1 cellular context compared by ENCODE assay signal in the genomic region with DNA sequence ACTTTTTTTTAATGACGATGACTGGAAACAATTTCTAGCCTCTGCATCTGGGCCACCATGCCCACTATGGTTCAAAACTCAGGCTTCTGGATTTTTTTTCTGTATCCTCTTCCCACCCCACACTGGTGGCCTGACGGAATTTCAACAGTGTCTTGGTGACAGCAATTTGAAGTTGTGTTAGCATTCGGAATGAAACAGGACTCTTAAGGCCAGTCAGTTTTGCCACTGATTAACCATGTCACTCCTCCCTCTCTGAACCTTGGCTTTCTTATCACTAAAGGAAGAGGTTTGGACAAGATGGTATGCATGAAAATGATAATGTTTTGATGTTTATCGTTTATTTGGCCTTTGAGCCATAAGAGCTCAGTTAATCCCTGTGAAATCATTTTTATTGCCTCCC.
TF ChIP-seq lines count a peak whose summit lies in the region.

No MANE protein-coding gene starts in this region.

TF ChIP-seq in HepG2, 621 proteins besides CTCF, POLR2A, EP300 and RAD21 (continued from another document and continues in another):
- TF ChIP-seq, protein P1, sequence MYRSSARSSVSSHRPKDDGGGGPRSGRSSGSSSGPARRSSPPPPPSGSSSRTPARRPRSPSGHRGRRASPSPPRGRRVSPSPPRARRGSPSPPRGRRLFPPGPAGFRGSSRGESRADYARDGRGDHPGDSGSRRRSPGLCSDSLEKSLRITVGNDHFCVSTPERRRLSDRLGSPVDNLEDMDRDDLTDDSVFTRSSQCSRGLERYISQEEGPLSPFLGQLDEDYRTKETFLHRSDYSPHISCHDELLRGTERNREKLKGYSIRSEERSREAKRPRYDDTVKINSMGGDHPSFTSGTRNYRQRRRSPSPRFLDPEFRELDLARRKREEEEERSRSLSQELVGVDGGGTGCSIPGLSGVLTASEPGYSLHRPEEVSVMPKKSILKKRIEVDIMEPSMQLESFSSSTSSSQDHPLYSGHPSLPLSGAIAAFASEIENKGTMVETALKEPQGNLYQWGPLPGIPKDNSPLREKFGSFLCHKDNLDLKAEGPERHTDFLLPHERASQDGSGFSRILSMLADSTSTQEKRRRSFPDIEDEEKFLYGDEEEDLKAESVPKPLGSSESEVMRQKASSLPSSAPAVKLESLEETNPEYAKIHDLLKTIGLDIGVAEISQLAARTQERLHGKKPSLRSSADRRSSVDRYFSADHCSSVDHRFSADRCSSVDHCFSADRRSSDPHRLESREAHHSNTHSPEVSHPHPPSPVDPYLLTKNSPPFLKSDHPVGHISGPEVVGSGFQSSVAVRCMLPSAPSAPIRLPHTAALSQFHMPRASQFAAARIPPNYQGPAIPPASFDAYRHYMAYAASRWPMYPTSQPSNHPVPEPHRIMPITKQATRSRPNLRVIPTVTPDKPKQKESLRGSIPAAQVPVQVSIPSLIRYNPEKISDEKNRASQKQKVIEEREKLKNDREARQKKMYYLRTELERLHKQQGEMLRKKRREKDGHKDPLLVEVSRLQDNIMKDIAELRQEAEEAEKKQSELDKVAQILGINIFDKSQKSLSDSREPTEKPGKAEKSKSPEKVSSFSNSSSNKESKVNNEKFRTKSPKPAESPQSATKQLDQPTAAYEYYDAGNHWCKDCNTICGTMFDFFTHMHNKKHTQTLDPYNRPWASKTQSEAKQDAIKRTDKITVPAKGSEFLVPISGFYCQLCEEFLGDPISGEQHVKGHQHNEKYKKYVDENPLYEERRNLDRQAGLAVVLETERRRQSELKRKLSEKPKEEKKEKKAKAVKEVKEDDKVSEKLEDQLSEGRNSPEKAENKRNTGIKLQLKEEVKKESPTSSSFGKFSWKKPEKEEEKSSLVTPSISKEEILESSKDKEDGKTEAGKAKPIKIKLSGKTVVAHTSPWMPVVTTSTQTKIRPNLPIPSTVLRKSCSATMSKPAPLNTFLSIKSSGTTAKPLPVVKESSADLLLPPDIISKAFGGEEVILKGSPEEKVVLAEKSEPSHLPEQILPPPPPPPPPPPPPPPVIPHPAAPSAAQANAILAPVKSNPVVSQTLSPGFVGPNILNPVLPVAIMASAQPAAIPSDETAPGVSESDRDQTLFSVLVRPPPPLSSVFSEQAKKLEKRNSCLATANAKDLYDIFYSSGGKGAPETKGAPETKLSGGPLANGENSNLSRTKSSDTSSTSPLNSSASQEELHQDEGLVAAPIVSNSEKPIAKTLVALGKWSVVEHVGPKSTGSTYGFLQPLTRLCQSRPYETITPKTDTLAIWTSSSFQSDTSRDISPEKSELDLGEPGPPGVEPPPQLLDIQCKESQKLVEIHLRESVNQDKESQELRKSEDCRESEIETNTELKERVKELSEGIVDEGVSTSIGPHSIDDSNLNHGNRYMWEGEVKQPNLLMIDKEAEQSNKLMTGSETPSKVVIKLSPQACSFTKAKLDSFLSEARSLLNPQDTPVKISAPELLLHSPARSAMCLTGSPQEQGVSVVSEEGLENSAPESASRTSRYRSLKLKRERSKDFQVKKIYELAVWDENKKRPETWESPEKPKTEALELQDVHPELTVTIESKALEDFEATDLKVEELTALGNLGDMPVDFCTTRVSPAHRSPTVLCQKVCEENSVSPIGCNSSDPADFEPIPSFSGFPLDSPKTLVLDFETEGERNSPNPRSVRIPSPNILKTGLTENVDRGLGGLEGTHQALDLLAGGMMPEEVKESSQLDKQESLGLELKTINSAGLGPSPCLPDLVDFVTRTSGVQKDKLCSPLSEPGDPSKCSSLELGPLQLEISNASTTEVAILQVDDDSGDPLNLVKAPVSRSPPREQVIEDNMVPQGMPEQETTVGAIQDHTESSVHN (CRISPR knock-in tag; IDR thresholded peaks at IDR 0.05), result no peak
- TF ChIP-seq, protein P2, sequence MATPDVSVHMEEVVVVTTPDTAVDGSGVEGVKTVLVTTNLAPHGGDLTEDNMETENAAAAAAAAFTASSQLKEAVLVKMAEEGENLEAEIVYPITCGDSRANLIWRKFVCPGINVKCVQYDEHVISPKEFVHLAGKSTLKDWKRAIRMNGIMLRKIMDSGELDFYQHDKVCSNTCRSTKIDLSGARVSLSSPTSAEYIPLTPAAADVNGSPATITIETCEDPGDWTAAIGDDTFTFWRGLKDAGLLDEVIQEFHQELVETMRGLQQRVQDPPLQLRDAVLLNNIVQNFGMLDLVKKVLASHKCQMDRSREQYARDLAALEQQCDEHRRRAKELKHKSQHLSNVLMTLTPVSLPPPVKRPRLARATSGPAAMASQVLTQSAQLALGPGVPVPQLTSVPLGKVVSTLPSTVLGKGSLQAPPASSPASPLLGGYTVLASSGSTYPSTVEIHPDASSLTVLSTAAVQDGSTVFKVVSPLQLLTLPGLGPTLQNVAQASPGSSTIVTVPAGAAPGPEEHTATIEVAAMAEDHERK (CRISPR knock-in tag; IDR thresholded peaks at IDR 0.05; ENCODE audit: low read depth), result no peak
- TF ChIP-seq ZBTB21 (CRISPR knock-in tag; IDR thresholded peaks at IDR 0.05), result no peak
- TF ChIP-seq STAG1 (CRISPR knock-in tag; IDR thresholded peaks at IDR 0.05), result peak; percentile 29
- TF ChIP-seq HCFC1 (IDR thresholded peaks at IDR 0.05; ENCODE audit: low read depth, low read length), result no peak
- TF ChIP-seq ADNP (CRISPR knock-in tag; IDR thresholded peaks at IDR 0.05), result no peak
- TF ChIP-seq, protein P3, sequence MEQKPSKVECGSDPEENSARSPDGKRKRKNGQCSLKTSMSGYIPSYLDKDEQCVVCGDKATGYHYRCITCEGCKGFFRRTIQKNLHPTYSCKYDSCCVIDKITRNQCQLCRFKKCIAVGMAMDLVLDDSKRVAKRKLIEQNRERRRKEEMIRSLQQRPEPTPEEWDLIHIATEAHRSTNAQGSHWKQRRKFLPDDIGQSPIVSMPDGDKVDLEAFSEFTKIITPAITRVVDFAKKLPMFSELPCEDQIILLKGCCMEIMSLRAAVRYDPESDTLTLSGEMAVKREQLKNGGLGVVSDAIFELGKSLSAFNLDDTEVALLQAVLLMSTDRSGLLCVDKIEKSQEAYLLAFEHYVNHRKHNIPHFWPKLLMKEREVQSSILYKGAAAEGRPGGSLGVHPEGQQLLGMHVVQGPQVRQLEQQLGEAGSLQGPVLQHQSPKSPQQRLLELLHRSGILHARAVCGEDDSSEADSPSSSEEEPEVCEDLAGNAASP (CRISPR knock-in tag; IDR thresholded peaks at IDR 0.05; ENCODE audit: borderline replicate concordance), result no peak; the same call in 1 of the 2 replicates
- TF ChIP-seq, protein P4, sequence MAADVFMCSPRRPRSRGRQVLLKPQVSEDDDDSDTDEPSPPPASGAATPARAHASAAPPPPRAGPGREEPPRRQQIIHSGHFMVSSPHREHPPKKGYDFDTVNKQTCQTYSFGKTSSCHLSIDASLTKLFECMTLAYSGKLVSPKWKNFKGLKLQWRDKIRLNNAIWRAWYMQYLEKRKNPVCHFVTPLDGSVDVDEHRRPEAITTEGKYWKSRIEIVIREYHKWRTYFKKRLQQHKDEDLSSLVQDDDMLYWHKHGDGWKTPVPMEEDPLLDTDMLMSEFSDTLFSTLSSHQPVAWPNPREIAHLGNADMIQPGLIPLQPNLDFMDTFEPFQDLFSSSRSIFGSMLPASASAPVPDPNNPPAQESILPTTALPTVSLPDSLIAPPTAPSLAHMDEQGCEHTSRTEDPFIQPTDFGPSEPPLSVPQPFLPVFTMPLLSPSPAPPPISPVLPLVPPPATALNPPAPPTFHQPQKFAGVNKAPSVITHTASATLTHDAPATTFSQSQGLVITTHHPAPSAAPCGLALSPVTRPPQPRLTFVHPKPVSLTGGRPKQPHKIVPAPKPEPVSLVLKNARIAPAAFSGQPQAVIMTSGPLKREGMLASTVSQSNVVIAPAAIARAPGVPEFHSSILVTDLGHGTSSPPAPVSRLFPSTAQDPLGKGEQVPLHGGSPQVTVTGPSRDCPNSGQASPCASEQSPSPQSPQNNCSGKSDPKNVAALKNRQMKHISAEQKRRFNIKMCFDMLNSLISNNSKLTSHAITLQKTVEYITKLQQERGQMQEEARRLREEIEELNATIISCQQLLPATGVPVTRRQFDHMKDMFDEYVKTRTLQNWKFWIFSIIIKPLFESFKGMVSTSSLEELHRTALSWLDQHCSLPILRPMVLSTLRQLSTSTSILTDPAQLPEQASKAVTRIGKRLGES (CRISPR knock-in tag; IDR thresholded peaks at IDR 0.05; ENCODE audit: borderline replicate concordance), result no peak
- TF ChIP-seq, protein P5, sequence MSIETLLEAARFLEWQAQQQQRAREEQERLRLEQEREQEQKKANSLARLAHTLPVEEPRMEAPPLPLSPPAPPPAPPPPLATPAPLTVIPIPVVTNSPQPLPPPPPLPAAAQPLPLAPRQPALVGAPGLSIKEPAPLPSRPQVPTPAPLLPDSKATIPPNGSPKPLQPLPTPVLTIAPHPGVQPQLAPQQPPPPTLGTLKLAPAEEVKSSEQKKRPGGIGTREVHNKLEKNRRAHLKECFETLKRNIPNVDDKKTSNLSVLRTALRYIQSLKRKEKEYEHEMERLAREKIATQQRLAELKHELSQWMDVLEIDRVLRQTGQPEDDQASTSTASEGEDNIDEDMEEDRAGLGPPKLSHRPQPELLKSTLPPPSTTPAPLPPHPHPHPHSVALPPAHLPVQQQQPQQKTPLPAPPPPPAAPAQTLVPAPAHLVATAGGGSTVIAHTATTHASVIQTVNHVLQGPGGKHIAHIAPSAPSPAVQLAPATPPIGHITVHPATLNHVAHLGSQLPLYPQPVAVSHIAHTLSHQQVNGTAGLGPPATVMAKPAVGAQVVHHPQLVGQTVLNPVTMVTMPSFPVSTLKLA (IDR thresholded peaks at IDR 0.05), result no peak
- no peak for TF ChIP-seq FOSL2 (CRISPR knock-in tag; IDR thresholded peaks at IDR 0.05)
- TF ChIP-seq TCF12 (IDR thresholded peaks at IDR 0.05), result no peak
- TF ChIP-seq TCF12 (CRISPR knock-in tag; IDR thresholded peaks at IDR 0.05), result no peak
- no peak for TF ChIP-seq ZNF614 (CRISPR knock-in tag; IDR thresholded peaks at IDR 0.05; ENCODE audit: borderline replicate concordance)
- no peak for TF ChIP-seq ZFP36 (IDR thresholded peaks at IDR 0.05; ENCODE audit: borderline replicate concordance, low read depth, low read length, partially characterized antibody)
- TF ChIP-seq, protein P6, sequence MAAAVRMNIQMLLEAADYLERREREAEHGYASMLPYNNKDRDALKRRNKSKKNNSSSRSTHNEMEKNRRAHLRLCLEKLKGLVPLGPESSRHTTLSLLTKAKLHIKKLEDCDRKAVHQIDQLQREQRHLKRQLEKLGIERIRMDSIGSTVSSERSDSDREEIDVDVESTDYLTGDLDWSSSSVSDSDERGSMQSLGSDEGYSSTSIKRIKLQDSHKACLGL (CRISPR knock-in tag; IDR thresholded peaks at IDR 0.05), result no peak
- TF ChIP-seq ZNF354B (CRISPR knock-in tag; IDR thresholded peaks at IDR 0.05), result no peak
- TF ChIP-seq ZNF101 (CRISPR knock-in tag; IDR thresholded peaks at IDR 0.05; ENCODE audit: borderline replicate concordance, low read depth), result no peak
- TF ChIP-seq PRPF4 (IDR thresholded peaks at IDR 0.05; ENCODE audit: low read depth, low read length, poor library complexity, severe bottlenecking), result no peak
- TF ChIP-seq, protein P7, sequence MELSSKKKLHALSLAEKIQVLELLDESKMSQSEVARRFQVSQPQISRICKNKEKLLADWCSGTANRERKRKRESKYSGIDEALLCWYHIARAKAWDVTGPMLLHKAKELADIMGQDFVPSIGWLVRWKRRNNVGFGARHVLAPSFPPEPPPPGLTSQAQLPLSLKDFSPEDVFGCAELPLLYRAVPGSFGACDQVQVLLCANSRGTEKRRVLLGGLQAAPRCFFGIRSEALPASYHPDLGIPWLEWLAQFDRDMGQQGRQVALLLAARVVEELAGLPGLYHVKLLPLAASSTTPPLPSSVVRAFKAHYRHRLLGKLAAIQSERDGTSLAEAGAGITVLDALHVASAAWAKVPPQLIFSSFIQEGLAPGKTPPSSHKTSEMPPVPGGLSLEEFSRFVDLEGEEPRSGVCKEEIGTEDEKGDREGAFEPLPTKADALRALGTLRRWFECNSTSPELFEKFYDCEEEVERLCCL (CRISPR knock-in tag; IDR thresholded peaks at IDR 0.05; ENCODE audit: borderline replicate concordance), result no peak
- TF ChIP-seq ZNF607 (CRISPR knock-in tag; IDR thresholded peaks at IDR 0.05; ENCODE audit: borderline replicate concordance), result no peak
- TF ChIP-seq DNMT3B (CRISPR knock-in tag; conservative IDR thresholded peaks at IDR 0.05), result no peak
- TF ChIP-seq FOXM1 (CRISPR knock-in tag; IDR thresholded peaks at IDR 0.05), result no peak
- TF ChIP-seq MBNL3 (CRISPR knock-in tag; conservative IDR thresholded peaks at IDR 0.05), result no peak
- TF ChIP-seq HDAC2 (CRISPR knock-in tag; IDR thresholded peaks at IDR 0.05), result peak; percentile 74; the same call in 1 of the 2 replicates
- TF ChIP-seq TAF15 (IDR thresholded peaks at IDR 0.05; ENCODE audit: low read depth, low read length, poor library complexity, severe bottlenecking), result no peak
- TF ChIP-seq GATAD1 (CRISPR knock-in tag; IDR thresholded peaks at IDR 0.05), result 0 out of 2 replicates have a peak, but pooled peaks have one; percentile 20
- TF ChIP-seq, protein P8, sequence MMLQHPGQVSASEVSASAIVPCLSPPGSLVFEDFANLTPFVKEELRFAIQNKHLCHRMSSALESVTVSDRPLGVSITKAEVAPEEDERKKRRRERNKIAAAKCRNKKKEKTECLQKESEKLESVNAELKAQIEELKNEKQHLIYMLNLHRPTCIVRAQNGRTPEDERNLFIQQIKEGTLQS (CRISPR knock-in tag; IDR thresholded peaks at IDR 0.05), result no peak
- TF ChIP-seq RNF2 (conservative IDR thresholded peaks at IDR 0.05; ENCODE audit: low read depth), result no peak
- TF ChIP-seq HNRNPH1 (optimal IDR thresholded peaks at IDR 0.05; ENCODE audit: low read depth, low read length), result no peak
- 0 out of 2 replicates have a peak, but pooled peaks have one; percentile 24 for TF ChIP-seq MXD4 (CRISPR knock-in tag; IDR thresholded peaks at IDR 0.05)
- no peak for TF ChIP-seq ZSCAN22 (CRISPR knock-in tag; IDR thresholded peaks at IDR 0.05)
- no peak for TF ChIP-seq PHF20 (CRISPR knock-in tag; IDR thresholded peaks at IDR 0.05)
- no peak for TF ChIP-seq RAD51 (IDR thresholded peaks at IDR 0.05; ENCODE audit: borderline replicate concordance)
- no peak for TF ChIP-seq ZNF777 (CRISPR knock-in tag; IDR thresholded peaks at IDR 0.05)
- no peak for TF ChIP-seq TCF7L2 (IDR thresholded peaks at IDR 0.05; ENCODE audit: low read depth, low read length)
- TF ChIP-seq, protein P9, sequence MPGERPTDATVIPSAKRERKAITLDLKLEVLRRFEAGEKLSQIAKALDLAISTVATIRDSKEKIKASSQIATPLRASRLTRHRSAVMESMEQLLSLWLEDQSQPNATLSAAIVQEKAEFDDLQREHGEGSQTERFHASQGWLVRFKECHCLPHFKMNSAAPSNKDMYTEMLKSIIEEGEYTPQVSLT (CRISPR knock-in tag; IDR thresholded peaks at IDR 0.05; ENCODE audit: borderline replicate concordance, low read depth), result no peak
- TF ChIP-seq ZNF564 (CRISPR knock-in tag; IDR thresholded peaks at IDR 0.05), result no peak
- TF ChIP-seq ZNF17 (CRISPR knock-in tag; IDR thresholded peaks at IDR 0.05), result no peak
- no peak for TF ChIP-seq ZNF367 (CRISPR knock-in tag; IDR thresholded peaks at IDR 0.05; ENCODE audit: borderline replicate concordance)
- TF ChIP-seq ZMAT3 (CRISPR knock-in tag; conservative IDR thresholded peaks at IDR 0.05), result no peak
- TF ChIP-seq, protein P10, sequence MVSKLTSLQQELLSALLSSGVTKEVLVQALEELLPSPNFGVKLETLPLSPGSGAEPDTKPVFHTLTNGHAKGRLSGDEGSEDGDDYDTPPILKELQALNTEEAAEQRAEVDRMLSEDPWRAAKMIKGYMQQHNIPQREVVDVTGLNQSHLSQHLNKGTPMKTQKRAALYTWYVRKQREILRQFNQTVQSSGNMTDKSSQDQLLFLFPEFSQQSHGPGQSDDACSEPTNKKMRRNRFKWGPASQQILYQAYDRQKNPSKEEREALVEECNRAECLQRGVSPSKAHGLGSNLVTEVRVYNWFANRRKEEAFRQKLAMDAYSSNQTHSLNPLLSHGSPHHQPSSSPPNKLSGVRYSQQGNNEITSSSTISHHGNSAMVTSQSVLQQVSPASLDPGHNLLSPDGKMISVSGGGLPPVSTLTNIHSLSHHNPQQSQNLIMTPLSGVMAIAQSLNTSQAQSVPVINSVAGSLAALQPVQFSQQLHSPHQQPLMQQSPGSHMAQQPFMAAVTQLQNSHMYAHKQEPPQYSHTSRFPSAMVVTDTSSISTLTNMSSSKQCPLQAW (CRISPR knock-in tag; IDR thresholded peaks at IDR 0.05), result peak; percentile 94
- TF ChIP-seq ZNF205 (CRISPR knock-in tag; IDR thresholded peaks at IDR 0.05), result no peak
- TF ChIP-seq MBD4 (IDR thresholded peaks at IDR 0.05; ENCODE audit: borderline replicate concordance, low read length), result no peak
